Comparison of ENCODE assay signal across 12 cellular contexts in the genomic region with DNA sequence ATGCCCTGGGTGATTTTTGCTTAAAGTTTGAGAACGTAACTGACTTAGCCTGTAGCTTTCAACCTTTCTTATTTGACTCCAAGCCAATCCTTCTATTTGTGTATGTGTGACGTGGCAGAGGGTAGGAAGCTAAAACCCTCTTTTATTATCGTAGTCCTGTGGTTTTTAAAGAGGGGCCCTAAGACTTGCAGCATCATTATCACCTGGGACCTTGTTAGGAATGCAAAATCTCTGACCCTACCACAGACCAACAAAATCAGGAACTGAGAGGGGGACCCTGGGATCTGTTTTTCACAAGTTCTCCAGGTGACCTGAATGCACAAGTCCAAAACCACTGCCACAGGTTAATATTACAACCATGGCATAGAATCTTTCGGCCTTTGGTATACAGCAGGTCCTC.
DNase-seq lines count a peak whose midpoint lies in the region; ATAC-seq, FAIRE-seq and TF ChIP-seq lines count a peak whose summit lies in the region.
"Had no signal": no experiment of that assay in that cellular context is flagged by ENCODE, and none has a peak within 500 bp of the region (broad histone marks: within the 10 kb centered on the region; RNA-seq: fewer than 3 reads in every experiment).

No MANE protein-coding gene starts in this region.

- no peak for TF ChIP-seq CTCF in GM12864 (IDR thresholded peaks at IDR 0.05; ENCODE audit: low read depth, low read length, missing control alignments)
- TF ChIP-seq CTCF in hepatocyte (IDR thresholded peaks at IDR 0.05; ENCODE audit: poor library complexity): no peak

- FAIRE-seq in RCC 7860 (lab: Jason Lieb, UNC): no peak

- no peak overlapping the region for H2AFZ ChIP-seq in hepatocyte

- no peaks in the 10 kb centered on the region for H3K27me3 ChIP-seq in hepatocyte

- ATAC-seq in GM19351 (IDR thresholded peaks at IDR 0.05; ENCODE audit: unreplicated experiment) (peak; percentile 47), HG02840 (IDR thresholded peaks at IDR 0.05; ENCODE audit: low FRiP score, unreplicated experiment) (peak; percentile 56), HG03571 (IDR thresholded peaks at IDR 0.05; ENCODE audit: unreplicated experiment) (peak; percentile 42)
- ATAC-seq: activated T-cell treated with anti-CD3 and anti-CD28 coated beads, Interleukin-2, amount 50 U/mL, for 4 hours had no signal

- no peak overlapping the region for H3K4me2 ChIP-seq in hepatocyte

- no peak overlapping the region for H3K27ac ChIP-seq in hepatocyte

- H3K36me3 ChIP-seq in hepatocyte (replicated peaks; ENCODE audit: insufficient read depth, low read depth): no peaks in the 10 kb centered on the region

- DNase-seq in GM12864 (ENCODE audit: low read depth): peak; percentile 74
- DNase-seq in putamen (ENCODE audit: low spot score): no peak
- DNase-seq in hepatocyte (ENCODE audit: low spot score): no peak
- no peak for DNase-seq in RCC 7860 (ENCODE audit: low spot score)
- DNase-seq in NOMO-1 treated with dmso at 0.1 percent for 144 hours (lab: John Stamatoyannopoulos, UW; ENCODE audit: unreplicated experiment): no peak
- DNase-seq: activated T-cell treated with anti-CD3 and anti-CD28 coated beads, Interleukin-2, amount 50 U/mL, for 4 hours; effector memory CD4-positive, alpha-beta T cell; NCI-H1092 treated with DMSO at 0.1 percent for 48 hours; NCI-H526 treated with DMSO at 0.1 percent for 48 hours had no signal

- no peaks in the 10 kb centered on the region for H4K20me1 ChIP-seq in hepatocyte (ENCODE audit: insufficient read depth, poor library complexity, severe bottlenecking)

- H3K79me2 ChIP-seq in hepatocyte: peaks cover 26% of the 10 kb centered on the region

- H3K9me3 ChIP-seq in hepatocyte (ENCODE audit: low read depth): no peaks in the 10 kb centered on the region

- H3K4me3 ChIP-seq in GM12864 (ENCODE audit: low read depth, low read length) (no peak overlapping the region), hepatocyte (no peak overlapping the region)

- peaks cover 4% of the 10 kb centered on the region for H3K4me1 ChIP-seq in hepatocyte (ENCODE audit: insufficient read depth)

- H3K9me2 ChIP-seq in hepatocyte (replicated peaks; ENCODE audit: insufficient read depth): no peaks in the 10 kb centered on the region

- 93% methylated on average over 4 of the region's 4 CpGs for WGBS in hepatocyte (ENCODE audit: low lambda C conversion rate, missing lambda C conversion rate)
